14 cellular contexts compared by ENCODE assay signal in genomic region chr6:42281016-42281533, GRCh38.
DNase-seq lines count a peak whose midpoint lies in the region; ATAC-seq, FAIRE-seq and TF ChIP-seq lines count a peak whose summit lies in the region.
"Had no signal": no experiment of that assay in that cellular context is flagged by ENCODE, and none has a peak within 500 bp of the region (broad histone marks: within the 10 kb centered on the region; RNA-seq: fewer than 3 reads in every experiment).

No MANE protein-coding gene starts in this region.

- no peak for ATAC-seq in CD4-positive, alpha-beta T cell (ENCODE audit: poor library complexity)
- ATAC-seq in WTC11: no peak
- ATAC-seq: stimulated activated naive B cell treated with anti-CD40 and anti-IgM and Interleukin-4, amounts not matched to agents 10 μg/mL and 1 μg/mL and 100 μg/mL, for 72 hours had no signal

- no peak for DNase-seq in CD4-positive, alpha-beta T cell
- DNase-seq in ELF-1 (ENCODE audit: low read depth, low spot score) (peak; percentile 7), WTC11 (ENCODE audit: low spot score) (no peak), keratinocyte (ENCODE audit: low read depth, low spot score) (no peak), nephron progenitor cell (no peak), NCI-H146 (lab: John Stamatoyannopoulos, UW) (no peak), epidermal melanocyte (ENCODE audit: insufficient read length, low spot score) (no peak), midbrain (lab: John Stamatoyannopoulos, UW) (no peak)
- DNase-seq: activated CD4-positive, alpha-beta T cell treated with anti-CD3 and anti-CD28 coated beads, Interleukin-2, amount 10 ng/mL, durations not matched to agents 24 days and 14 days; glutamatergic neuron; NCI-H446; stimulated activated naive B cell treated with anti-CD40 and anti-IgM and Interleukin-4, amounts not matched to agents 10 μg/mL and 1 μg/mL and 100 μg/mL, for 72 hours had no signal

- no peaks in the 10 kb centered on the region for H3K9me3 Mint-ChIP-seq in CD4-positive, alpha-beta T cell
- H3K9me3 Mint-ChIP-seq in WTC11: peaks cover 11% of the 10 kb centered on the region
- H3K9me3 Mint-ChIP-seq in nephron progenitor cell: peaks cover 14% of the 10 kb centered on the region
- H3K9me3 Mint-ChIP-seq: activated CD4-positive, alpha-beta T cell treated with anti-CD3 and anti-CD28 coated beads, Interleukin-2, amount 10 ng/mL, durations not matched to agents 24 days and 14 days had no signal

- H3K79me2 ChIP-seq in keratinocyte (ENCODE audit: control insufficient read depth, insufficient read depth, low read length): no peaks in the 10 kb centered on the region

- no peaks in the 10 kb centered on the region for H4K20me1 ChIP-seq in keratinocyte (ENCODE audit: control insufficient read depth, extremely low read depth, insufficient read depth, low read length)

- POLR2A ChIA-PET in CD4-positive, alpha-beta T cell (lab: Charles Lee): interaction anchor here (0.8 to 1.1 kb wide), 3 partner anchors 13 to 284 kb away, joined by 3 read pairs; no protein-coding TSS in a partner anchor
- POLR2A ChIA-PET in WTC11 (lab: Charles Lee): no interaction called here

- no peak overlapping the region for H3K27ac ChIP-seq in CD4-positive, alpha-beta T cell (ENCODE audit: low read depth, low read length)
- H3K27ac ChIP-seq in keratinocyte (ENCODE audit: control insufficient read depth, insufficient read depth, low read length): peak overlapping the region; percentile 47

- no peak overlapping the region for H2AFZ ChIP-seq in keratinocyte (ENCODE audit: control insufficient read depth, low read length)

- TF ChIP-seq CTCF in CD4-positive, alpha-beta T cell (IDR thresholded peaks at IDR 0.05): no peak
- TF ChIP-seq CTCF in WTC11 (IDR thresholded peaks at IDR 0.05) (no peak), keratinocyte (optimal IDR thresholded peaks at IDR 0.05 in 1 of 3, IDR thresholded peaks at IDR 0.05 in 1 of 3, conservative IDR thresholded peaks at IDR 0.05 in 1 of 3; ENCODE audit: extremely low read depth in 1 of 3, insufficient read depth in 2 of 3, low read length in 3 of 3) (no peak), nephron progenitor cell (IDR thresholded peaks at IDR 0.05) (no peak)

- intact Hi-C loops in CD4-positive, alpha-beta T cell (cut with DNase I, micrococcal nuclease): no loop called here

- peak; percentile 83 for FAIRE-seq in keratinocyte (lab: Jason Lieb, UNC)
- FAIRE-seq: RCC 7860 had no signal

- no peaks in the 10 kb centered on the region for H3K27me3 ChIP-seq in CD4-positive, alpha-beta T cell (ENCODE audit: control insufficient read depth, insufficient read depth, low read length)
- no peaks in the 10 kb centered on the region for H3K27me3 ChIP-seq in keratinocyte (ENCODE audit: control insufficient read depth, extremely low read depth, insufficient read depth, low read length)
- H3K27me3 ChIP-seq: BLaER1 had no signal

- peaks cover 36% of the 10 kb centered on the region for H3K4me1 ChIP-seq in keratinocyte (ENCODE audit: control insufficient read depth, extremely low read depth, insufficient read depth, low read length)

- no peaks in the 10 kb centered on the region for H3K27me3 Mint-ChIP-seq in CD4-positive, alpha-beta T cell
- H3K27me3 Mint-ChIP-seq in WTC11 (ENCODE audit: low read depth): no peaks in the 10 kb centered on the region
- peaks cover 10% of the 10 kb centered on the region for H3K27me3 Mint-ChIP-seq in nephron progenitor cell (ENCODE audit: low read depth, poor library complexity)
- H3K27me3 Mint-ChIP-seq: activated CD4-positive, alpha-beta T cell treated with anti-CD3 and anti-CD28 coated beads, Interleukin-2, amount 10 ng/mL, durations not matched to agents 24 days and 14 days; stimulated activated naive B cell treated with anti-CD40 and anti-IgM and Interleukin-4, amounts not matched to agents 10 μg/mL and 1 μg/mL and 100 μg/mL, for 72 hours had no signal

- peaks cover 0 to 1% of the 10 kb centered on the region in 2 experiments for H3K36me3 ChIP-seq in keratinocyte (ENCODE audit: control insufficient read depth in 2 of 2, extremely low read depth in 1 of 2, insufficient read depth in 2 of 2, low read length in 2 of 2)

- CTCF ChIA-PET in CD4-positive, alpha-beta T cell (lab: Charles Lee): no interaction called here
- CTCF ChIA-PET in WTC11 (lab: Charles Lee): interaction anchor here (0.6 to 4.0 kb wide), 4 partner anchors 18 to 267 kb away, joined by 3 to 19 read pairs (median 3); no protein-coding TSS in a partner anchor

- H3K36me3 Mint-ChIP-seq in CD4-positive, alpha-beta T cell (ENCODE audit: low read depth): peaks cover 30% of the 10 kb centered on the region
- peaks cover 14% of the 10 kb centered on the region for H3K36me3 Mint-ChIP-seq in WTC11
- peaks cover 8% of the 10 kb centered on the region for H3K36me3 Mint-ChIP-seq in nephron progenitor cell (ENCODE audit: low read depth)
- H3K36me3 Mint-ChIP-seq: stimulated activated naive B cell treated with anti-CD40 and anti-IgM and Interleukin-4, amounts not matched to agents 10 μg/mL and 1 μg/mL and 100 μg/mL, for 72 hours had no signal

- dilution Hi-C loops in keratinocyte (cut with MboI; ENCODE audit: extremely low pct_ligation_motif_present, low sequenced_read_pairs): no loop called here

- no peaks in the 10 kb centered on the region for H3K9me1 ChIP-seq in keratinocyte (ENCODE audit: control insufficient read depth, extremely low read depth, insufficient read depth, low read length)

- peak overlapping the region; percentile 22 for H3K4me3 Mint-ChIP-seq in CD4-positive, alpha-beta T cell
- H3K4me3 Mint-ChIP-seq in WTC11 (no peak overlapping the region), nephron progenitor cell (no peak overlapping the region)
- H3K4me3 Mint-ChIP-seq: activated CD4-positive, alpha-beta T cell treated with anti-CD3 and anti-CD28 coated beads, Interleukin-2, amount 10 ng/mL, durations not matched to agents 24 days and 14 days; stimulated activated naive B cell treated with anti-CD40 and anti-IgM and Interleukin-4, amounts not matched to agents 10 μg/mL and 1 μg/mL and 100 μg/mL, for 72 hours had no signal

- H3K9ac ChIP-seq in keratinocyte (ENCODE audit: control insufficient read depth, extremely low read depth, insufficient read depth, low read length): peak overlapping the region; percentile 36
- H3K9ac ChIP-seq: BLaER1 had no signal

- peak overlapping the region; percentile 81 for H3K4me2 ChIP-seq in keratinocyte (ENCODE audit: control insufficient read depth, extremely low read depth, insufficient read depth, low read depth, low read length)

- H3K4me3 ChIP-seq in keratinocyte (ENCODE audit: control insufficient read depth in 2 of 3, extremely low read depth in 1 of 3, insufficient read depth in 2 of 3, low read depth in 1 of 3, low read length in 3 of 3): peak overlapping the region in 2 of 3 experiments; percentile 31 to 39
- H3K4me3 ChIP-seq: BLaER1 had no signal

- H3K4me1 Mint-ChIP-seq in CD4-positive, alpha-beta T cell (ENCODE audit: low read depth): peaks cover 49% of the 10 kb centered on the region
- H3K4me1 Mint-ChIP-seq in WTC11 (peaks cover 45% of the 10 kb centered on the region), nephron progenitor cell (peaks cover 38% of the 10 kb centered on the region)
- H3K4me1 Mint-ChIP-seq: stimulated activated naive B cell treated with anti-CD40 and anti-IgM and Interleukin-4, amounts not matched to agents 10 μg/mL and 1 μg/mL and 100 μg/mL, for 72 hours had no signal

- no peaks in the 10 kb centered on the region for H3K9me3 ChIP-seq in CD4-positive, alpha-beta T cell (ENCODE audit: control insufficient read depth, low read length)
- no peaks in the 10 kb centered on the region for H3K9me3 ChIP-seq in keratinocyte (ENCODE audit: control insufficient read depth, low read depth, low read length)

- H3K27ac Mint-ChIP-seq in CD4-positive, alpha-beta T cell: peak overlapping the region; percentile 69
- H3K27ac Mint-ChIP-seq in WTC11: 0 out of 2 replicates have a peak overlapping the region, but pooled peaks have one; percentile 39
- H3K27ac Mint-ChIP-seq in nephron progenitor cell: no peak overlapping the region
- H3K27ac Mint-ChIP-seq: stimulated activated naive B cell treated with anti-CD40 and anti-IgM and Interleukin-4, amounts not matched to agents 10 μg/mL and 1 μg/mL and 100 μg/mL, for 72 hours had no signal

TF ChIP-seq in WTC11, 78 proteins besides CTCF, POLR2A, EP300 and RAD21 (continues in another document):
- TF ChIP-seq NR2C2 (CRISPR knock-in tag; IDR thresholded peaks at IDR 0.05) (no peak), NFATC4 (CRISPR knock-in tag; IDR thresholded peaks at IDR 0.05) (no peak), E2F1 (CRISPR knock-in tag; IDR thresholded peaks at IDR 0.05) (no peak), TCF7 (CRISPR knock-in tag; IDR thresholded peaks at IDR 0.05; ENCODE audit: low read depth) (no peak), FOXP4 (CRISPR knock-in tag; IDR thresholded peaks at IDR 0.05) (no peak)
